Comparison of ENCODE assay signal across 24 cellular contexts in the genomic region with DNA sequence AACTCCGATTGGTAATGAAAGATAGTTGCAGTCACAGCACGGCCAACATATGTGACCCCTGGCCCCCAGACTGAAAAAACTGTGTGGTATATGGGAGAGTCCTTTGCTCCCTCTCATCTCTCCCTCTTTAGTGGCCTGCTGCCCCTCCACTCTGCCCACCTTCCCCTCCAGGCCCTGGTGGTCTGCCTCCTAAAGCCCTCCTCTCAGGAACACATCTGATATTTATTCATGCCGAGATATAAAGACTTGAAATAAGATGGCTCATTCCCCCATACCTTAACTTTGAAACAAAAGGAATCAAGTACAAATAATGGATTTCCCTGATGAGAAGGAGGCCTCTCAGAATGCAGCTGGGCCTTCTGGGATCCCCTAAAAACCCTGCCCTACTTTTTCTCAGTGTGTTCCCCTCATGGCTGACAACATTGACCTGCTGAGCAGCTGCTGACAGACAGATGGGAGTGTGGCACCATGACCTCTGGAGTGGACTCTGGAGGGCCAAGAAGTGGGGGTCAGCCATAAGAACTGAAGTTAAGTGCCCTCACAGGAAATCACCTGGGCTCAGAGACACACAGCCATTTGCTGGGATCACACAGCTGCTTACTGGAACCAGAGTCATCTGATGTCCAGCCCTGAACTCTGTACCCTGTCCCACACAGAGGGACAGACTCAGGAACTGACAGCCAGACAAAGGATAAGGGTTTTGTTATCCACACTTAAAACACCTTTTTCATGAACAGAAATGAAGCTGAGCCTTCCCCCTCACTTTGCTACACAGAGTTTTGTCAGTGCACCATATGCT. TPM values are rescaled to one million over a fixed set of nuclear protein-coding genes. Genes with fewer than 3 reads are reported as not detected.
DNase-seq lines count a peak whose midpoint lies in the region; ATAC-seq, FAIRE-seq and TF ChIP-seq lines count a peak whose summit lies in the region.
"Had no signal": no experiment of that assay in that cellular context is flagged by ENCODE, and none has a peak within 500 bp of the region (broad histone marks: within the 10 kb centered on the region; RNA-seq: fewer than 3 reads in every experiment).

No MANE protein-coding gene starts in this region.

- WGBS in HepG2 (ENCODE audit: low lambda C conversion rate): 32% methylated on average over 3 of the region's 3 CpGs
- no CpG with 5 or more reads among the region's 3 CpGs for WGBS in mesendoderm (ENCODE audit: extremely low coverage, insufficient coverage, low lambda C conversion rate)

- no peaks in the 10 kb centered on the region for H3K9me3 Mint-ChIP-seq in WTC11
- H3K9me3 Mint-ChIP-seq: GM23338, H9 had no signal

- POLR2A ChIA-PET in HepG2 (lab: Yijun Ruan, JAX): no interaction called here
- POLR2A ChIA-PET in WTC11 (lab: Charles Lee): no interaction called here

- FAIRE-seq in HepG2 (lab: Jason Lieb, UNC): no peak
- FAIRE-seq: A549, GM12878 had no signal

- H3K4ac ChIP-seq in mesendoderm (ENCODE audit: low read depth, low read length): no peak overlapping the region

- H3K4me3 ChIP-seq in HepG2 (replicated peaks in 1 of 3; ENCODE audit: insufficient read depth in 1 of 3, low read depth in 2 of 3, low read length in 3 of 3) (no peak overlapping the region), mesendoderm (ENCODE audit: low read length) (no peak overlapping the region)
- H3K4me3 ChIP-seq: A549; BLaER1 treated with 17β-estradiol and CSF1 and Interleukin-3, amounts not matched to agents 10 nM and 100 nM; GM12878; GM23338 had no signal

- H3K4me2 ChIP-seq in HepG2 (ENCODE audit: low read depth, low read length) (peak overlapping the region; percentile 23; the same call in 1 of the 2 replicates), mesendoderm (ENCODE audit: low read length) (no peak overlapping the region)
- H3K4me2 ChIP-seq: A549; BLaER1 treated with 17β-estradiol and CSF1 and Interleukin-3, amounts not matched to agents 10 nM and 100 nM; GM23338 had no signal

- H2AFZ ChIP-seq in HepG2 (ENCODE audit: low read length): no peak overlapping the region
- H2AFZ ChIP-seq: GM23338 had no signal

- no TSS peak for BruUV-seq in HepG2 (replicated peaks; lab: Mats Ljungman, UMichigan)

- no peak overlapping the region for H4K8ac ChIP-seq in mesendoderm (ENCODE audit: low read depth, low read length)

- peak; percentile 26 for DNase-seq in ecto neural progenitor cell (ENCODE audit: low spot score)
- no peak for DNase-seq in HepG2 (ENCODE audit: low spot score)
- DNase-seq in mesendoderm: no peak
- DNase-seq in WTC11 (ENCODE audit: low spot score): no peak
- DNase-seq in medulla oblongata (ENCODE audit: extremely low spot score): no peak
- DNase-seq: 8988T; ACHN; AML-193; BE2C; CD4-positive, alpha-beta T cell; CD8-positive, alpha-beta memory T cell; DMS 273 treated with DMSO at 0.1 percent for 48 hours; DMS79; EL; GDM1; H9 had no signal

- no peak overlapping the region for H3K18ac ChIP-seq in mesendoderm (ENCODE audit: low read length)

- no peak overlapping the region for H4K5ac ChIP-seq in mesendoderm (ENCODE audit: low read length)

- H2BK120ac ChIP-seq in mesendoderm (ENCODE audit: low read depth, low read length): no peak overlapping the region

- no peak overlapping the region for H3K56ac ChIP-seq in mesendoderm (ENCODE audit: low read length)

- H3K9me3 ChIP-seq in HepG2 (ENCODE audit: low read length): no peaks in the 10 kb centered on the region
- H3K9me3 ChIP-seq: A549, BE2C had no signal

- TF ChIP-seq EP300 in HepG2 (IDR thresholded peaks at IDR 0.05; ENCODE audit: low read depth in 2 of 2, low read length in 2 of 2) (no peak), HepG2 (CRISPR knock-in tag; IDR thresholded peaks at IDR 0.05; ENCODE audit: borderline replicate concordance) (no peak)

- TF ChIP-seq CTCF in HepG2 (CRISPR knock-in tag; IDR thresholded peaks at IDR 0.05) (no peak), WTC11 (IDR thresholded peaks at IDR 0.05) (no peak)

- no peaks in the 10 kb centered on the region for H3K36me3 ChIP-seq in HepG2 (replicated peaks in 1 of 2; ENCODE audit: control insufficient read depth in 1 of 2, insufficient read depth in 2 of 2, low read length in 2 of 2)
- no peaks in the 10 kb centered on the region for H3K36me3 ChIP-seq in mesendoderm (ENCODE audit: control insufficient read depth, insufficient read depth, low read length)
- H3K36me3 ChIP-seq: BE2C; BLaER1 treated with 17β-estradiol and CSF1 and Interleukin-3, amounts not matched to agents 10 nM and 100 nM had no signal

- intact Hi-C loops in HepG2 (cut with micrococcal nuclease; ENCODE audit: unreplicated experiment): no loop called here

- peak overlapping the region; percentile 4 for H3K23ac ChIP-seq in mesendoderm (ENCODE audit: low read length)

- no peak overlapping the region for H3K4me3 Mint-ChIP-seq in WTC11
- H3K4me3 Mint-ChIP-seq: CD14-positive monocyte; CD4-positive, alpha-beta T cell; CD8-positive, alpha-beta memory T cell; GM23338; H9 had no signal

- no peaks in the 10 kb centered on the region for H3K79me1 ChIP-seq in mesendoderm (ENCODE audit: low read length)

- H3K9ac ChIP-seq in HepG2 (ENCODE audit: insufficient read depth, low read depth, low read length) (no peak overlapping the region), mesendoderm (ENCODE audit: low read length) (no peak overlapping the region)
- H3K9ac ChIP-seq: BLaER1 treated with 17β-estradiol and CSF1 and Interleukin-3, amounts not matched to agents 10 nM and 100 nM had no signal

- H3K4me1 ChIP-seq in HepG2 (ENCODE audit: insufficient read depth, low read length) (peaks cover 8% of the 10 kb centered on the region), mesendoderm (ENCODE audit: control insufficient read depth, low read depth, low read length) (no peaks in the 10 kb centered on the region)
- H3K4me1 ChIP-seq: A549; BE2C; BLaER1 treated with 17β-estradiol and CSF1 and Interleukin-3, amounts not matched to agents 10 nM and 100 nM had no signal

- TF ChIP-seq RAD21 in HepG2 (CRISPR knock-in tag; IDR thresholded peaks at IDR 0.05): no peak

- H3K27ac ChIP-seq in HepG2 (ENCODE audit: extremely low read length, insufficient read depth, low read length) (no peak overlapping the region), mesendoderm (ENCODE audit: low read depth, low read length) (no peak overlapping the region)
- H3K27ac ChIP-seq: A549; BLaER1 treated with 17β-estradiol and CSF1 and Interleukin-3, amounts not matched to agents 10 nM and 100 nM had no signal

- H3K27me3 ChIP-seq in HepG2 (ENCODE audit: control insufficient read depth in 1 of 2, insufficient read depth in 2 of 2, low read length in 2 of 2) (no peaks in the 10 kb centered on the region), mesendoderm (ENCODE audit: insufficient read depth, low read length, poor library complexity) (no peaks in the 10 kb centered on the region)
- H3K27me3 ChIP-seq: BE2C; BLaER1 treated with 17β-estradiol and CSF1 and Interleukin-3, amounts not matched to agents 10 nM and 100 nM had no signal

- H3K4me1 Mint-ChIP-seq in WTC11: no peaks in the 10 kb centered on the region
- H3K4me1 Mint-ChIP-seq: CD14-positive monocyte; CD8-positive, alpha-beta memory T cell; GM23338; H9 had no signal

- no peak for TF ChIP-seq POLR2A in HepG2 (IDR thresholded peaks at IDR 0.05; ENCODE audit: insufficient read depth in 1 of 2, low read depth in 2 of 2, low read length in 2 of 2)

- peak; percentile 58 for ATAC-seq in HepG2
- ATAC-seq in WTC11: no peak
- ATAC-seq in GM18909 (IDR thresholded peaks at IDR 0.05; ENCODE audit: poor library complexity, unreplicated experiment): no peak
- ATAC-seq: A549, GM23338, HCT116 had no signal

- CTCF ChIA-PET in HepG2 (lab: Yijun Ruan, JAX; ENCODE audit: low intra/inter-chr PET ratio, low total read pairs) (no interaction called here), WTC11 (lab: Charles Lee) (no interaction called here)

- no peaks in the 10 kb centered on the region for H3K36me3 Mint-ChIP-seq in WTC11
- H3K36me3 Mint-ChIP-seq: CD14-positive monocyte; CD8-positive, alpha-beta memory T cell had no signal

- peaks cover 3% of the 10 kb centered on the region for H3K27me3 Mint-ChIP-seq in WTC11 (ENCODE audit: low read depth)
- H3K27me3 Mint-ChIP-seq: CD4-positive, alpha-beta T cell; CD8-positive, alpha-beta memory T cell had no signal

- in situ Hi-C loops in HepG2 (cut with HindIII; ENCODE audit: extremely low pct_ligation_motif_present, low pct_unique_long_range_greater_than_20kb): no loop called here

- no peak overlapping the region for H2BK15ac ChIP-seq in mesendoderm (replicated peaks; ENCODE audit: low read depth)

- no peaks in the 10 kb centered on the region for H4K20me1 ChIP-seq in HepG2 (ENCODE audit: insufficient read depth, low read length)
- H4K20me1 ChIP-seq: BLaER1 treated with 17β-estradiol and CSF1 and Interleukin-3, amounts not matched to agents 10 nM and 100 nM had no signal

- H3K79me2 ChIP-seq in HepG2 (ENCODE audit: insufficient read depth, low read length) (no peaks in the 10 kb centered on the region), mesendoderm (ENCODE audit: control insufficient read depth, insufficient read depth, low read length) (no peaks in the 10 kb centered on the region)

- H2BK5ac ChIP-seq in mesendoderm (ENCODE audit: low read length): no peak overlapping the region

- H3K27ac Mint-ChIP-seq in WTC11: no peak overlapping the region
- H3K27ac Mint-ChIP-seq: CD4-positive, alpha-beta T cell; CD8-positive, alpha-beta memory T cell; GM23338; H9 had no signal

- no peak overlapping the region for H2AK5ac ChIP-seq in mesendoderm (ENCODE audit: low read length)

RNA-seq across cellular contexts. Expression of gene ST8SIA3, which starts 39.8 kb away (rescaled TPM):
- not detected in 2 replicates for total RNA-seq in HepG2 (2016; rRNA removed; fragmentation: Illumina TruSeq; extraction: Trizol)
- total RNA-seq in HepG2 (2016; cell fraction: cytosol; rRNA removed; fragmentation: Illumina TruSeq; extraction: Trizol; ENCODE audit: low read depth): not detected in 2 replicates
- not detected in 2 replicates for total RNA-seq in HepG2 (2016; cell fraction: insoluble cytoplasmic fraction; rRNA removed; fragmentation: Illumina TruSeq; extraction: Trizol)
- total RNA-seq in HepG2 (2016; cell fraction: membrane; rRNA removed; fragmentation: Illumina TruSeq; extraction: Trizol): not detected in 2 replicates
- total RNA-seq in HepG2 (2016; cell fraction: nucleus; rRNA removed; fragmentation: Illumina TruSeq; extraction: Trizol): not detected in 2 replicates
- not detected in 2 replicates for polyA plus RNA-seq in HepG2 (2011; rRNA removed)
- polyA plus RNA-seq in HepG2 (2011; cell fraction: cytosol; rRNA removed): not detected in 2 replicates
- polyA plus RNA-seq in HepG2 (2011; cell fraction: nucleus; rRNA removed): not detected in 2 replicates
- polyA plus RNA-seq in HepG2 (2012): 0.01 and 0.03 TPM in 2 replicates
- not detected in 2 replicates for polyA plus RNA-seq in HepG2 (2016; cell fraction: cytosol; fragmentation: Illumina TruSeq; extraction: Trizol; ENCODE audit: low read depth)
- not detected in 2 replicates for polyA plus RNA-seq in HepG2 (2016; cell fraction: insoluble cytoplasmic fraction; fragmentation: Illumina TruSeq; extraction: Trizol; ENCODE audit: low read depth)
- polyA plus RNA-seq in HepG2 (2016; cell fraction: membrane; fragmentation: Illumina TruSeq; extraction: Trizol; ENCODE audit: low read depth): not detected in 2 replicates
- polyA plus RNA-seq in HepG2 (2016; cell fraction: nucleus; fragmentation: Illumina TruSeq; extraction: Trizol; ENCODE audit: insufficient read depth, low read depth): not detected in 2 replicates
- not detected in 2 replicates for polyA minus RNA-seq in HepG2 (2011; rRNA and poly(A)+ RNA removed; ENCODE audit: low replicate concordance)
- not detected in 2 replicates for polyA minus RNA-seq in HepG2 (2011; cell fraction: cytosol; rRNA and poly(A)+ RNA removed)
- polyA minus RNA-seq in HepG2 (2011; cell fraction: nucleus; rRNA and poly(A)+ RNA removed): not detected in 2 replicates
- 4.2 TPM for polyA plus RNA-seq in mesendoderm (2013, experiment 1 of 2)
- polyA plus RNA-seq in mesendoderm (2013, experiment 2 of 2): 4.0 TPM
- total RNA-seq in WTC11 (2021): 2.3 to 2.8 TPM (median 2.4 TPM) in 3 replicates
- total RNA-seq: CD4-positive, alpha-beta T cell; CD8-positive, alpha-beta memory T cell; H4 had no signal
- polyA plus RNA-seq: A549; CD14-positive monocyte; CD8-positive, alpha-beta memory T cell; GM12878 had no signal
